In genomic region chr11:35245786-35246185, GRCh38 we compare ENCODE assay signal across 27 cellular contexts.
DNase-seq lines count a peak whose midpoint lies in the region; ATAC-seq and TF ChIP-seq lines count a peak whose summit lies in the region.
"Had no signal": no experiment of that assay in that cellular context is flagged by ENCODE, and none has a peak within 500 bp of the region (broad histone marks: within the 10 kb centered on the region; RNA-seq: fewer than 3 reads in every experiment).

No MANE protein-coding gene starts in this region.

- H3K27ac ChIP-seq in gastrocnemius medialis: peak overlapping the region in 3 of 4 donors; percentile 11 to 59 (median 50)
- H3K27ac ChIP-seq: body of pancreas, lower lobe of right lung, neutrophil, testis had no signal

- H3K27ac Mint-ChIP-seq in activated CD8-positive, alpha-beta T cell treated with anti-CD3 and anti-CD28 coated beads for 36 hours: no peak overlapping the region
- H3K27ac Mint-ChIP-seq: activated naive CD4-positive, alpha-beta T cell treated with anti-CD3 and anti-CD28 coated beads, Interleukin-2, amount 50 U/mL, for 72 hours; progenitor cell of endocrine pancreas had no signal

- no peaks in the 10 kb centered on the region for H3K27me3 ChIP-seq in gastrocnemius medialis
- H3K27me3 ChIP-seq: body of pancreas, MG63, neutrophil, testis had no signal

- no peaks in the 10 kb centered on the region for H3K36me3 ChIP-seq in gastrocnemius medialis
- H3K36me3 ChIP-seq: lower lobe of right lung, MG63, neutrophil had no signal

- no peaks in the 10 kb centered on the region for H3K9me3 ChIP-seq in gastrocnemius medialis
- H3K9me3 ChIP-seq: body of pancreas, lower lobe of right lung, mucosa of descending colon, neutrophil, testis had no signal

- in situ Hi-C loops in gastrocnemius medialis (cut with MboI; ENCODE audit: low sequenced_read_pairs in 4 of 4): loop anchor here in 1 of 4 donors (10.0 to 25.0 kb wide), 2 partner anchors 149 to 658 kb away; no protein-coding TSS in a partner anchor

- CTCF ChIA-PET in activated CD8-positive, alpha-beta T cell treated with anti-CD3 and anti-CD28 coated beads for 36 hours (lab: Charles Lee): interaction anchor here (1.1 to 2.8 kb wide), 5 partner anchors 9 to 246 kb away, joined by 3 to 35 read pairs (median 3); no protein-coding TSS in a partner anchor

- no peak for TF ChIP-seq POLR2A in gastrocnemius medialis (IDR thresholded peaks at IDR 0.05)

- intact Hi-C loops in Right ventricle myocardium inferior (cut with DNase I): no loop called here
- intact Hi-C loops in cardiac septum (cut with DNase I): loop anchor here (5.0 kb wide), 3 partner anchors 122 to 203 kb away; no protein-coding TSS in a partner anchor
- intact Hi-C loops in left cardiac atrium (cut with DNase I): no loop called here
- intact Hi-C loops in gastrocnemius medialis (cut with DNase I; ENCODE audit: low total_unique reads): loop anchor here (10.0 kb wide), 1 partner anchor 119 kb away; no protein-coding TSS in a partner anchor
- intact Hi-C loops in activated CD8-positive, alpha-beta T cell treated with anti-CD3 and anti-CD28 coated beads for 36 hours (cut with micrococcal nuclease): no loop called here

- DNase-seq in Right ventricle myocardium inferior (ENCODE audit: missing footprints) (no peak), cardiac septum (ENCODE audit: low spot score) (no peak), left cardiac atrium (no peak), gastrocnemius medialis (no peak), T-helper 1 cell (no peak)
- DNase-seq in central memory CD4-positive, alpha-beta T cell: no peak
- no peak for DNase-seq in activated CD8-positive, alpha-beta T cell treated with anti-CD3 and anti-CD28 coated beads for 36 hours
- DNase-seq: activated CD4-positive, alpha-beta T cell treated with anti-CD3 and anti-CD28 coated beads, Interleukin-2, amount 50 U/mL, for 1 hour; body of pancreas; DMS53; GM23248; islet precursor cell; KBM-7; lower lobe of right lung; MG63; mucosa of descending colon; NCI-H1417 treated with DMSO at 0.1 percent for 48 hours; NCI-H446 treated with DMSO at 0.1 percent for 48 hours; small intestine; stimulated activated CD4-positive, alpha-beta T cell treated with anti-CD3 and anti-CD28 coated beads, Interleukin-2, amount 100 ng/mL, for 24 hours; T1000; testis had no signal

- ATAC-seq in Right ventricle myocardium inferior (peak; percentile 56), left cardiac atrium (peak; percentile 21 to 40), gastrocnemius medialis (peak; percentile 31 to 33), HG03432 (IDR thresholded peaks at IDR 0.05; ENCODE audit: unreplicated experiment) (no peak)
- no peak for ATAC-seq in activated CD8-positive, alpha-beta T cell treated with anti-CD3 and anti-CD28 coated beads for 36 hours
- ATAC-seq: activated naive CD4-positive, alpha-beta T cell treated with anti-CD3 and anti-CD28 coated beads, Interleukin-2, amount 50 U/mL, for 72 hours; body of pancreas; esophagus mucosa; lower lobe of right lung; mucosa of descending colon had no signal

- H3K36me3 Mint-ChIP-seq in activated CD8-positive, alpha-beta T cell treated with anti-CD3 and anti-CD28 coated beads for 36 hours (ENCODE audit: low read depth): peaks cover 5% of the 10 kb centered on the region

- H3K4me3 Mint-ChIP-seq in activated CD8-positive, alpha-beta T cell treated with anti-CD3 and anti-CD28 coated beads for 36 hours: no peak overlapping the region

- TF ChIP-seq CTCF in gastrocnemius medialis (IDR thresholded peaks at IDR 0.05 in 4 of 5, conservative IDR thresholded peaks at IDR 0.05 in 1 of 5): no peak
- no peak for TF ChIP-seq CTCF in activated CD8-positive, alpha-beta T cell treated with anti-CD3 and anti-CD28 coated beads for 36 hours (IDR thresholded peaks at IDR 0.05)

- H3K4me1 ChIP-seq in gastrocnemius medialis: peaks cover 4 to 9% of the 10 kb centered on the region in 2 donors
- H3K4me1 ChIP-seq: testis had no signal

- H3K4me1 Mint-ChIP-seq in activated CD8-positive, alpha-beta T cell treated with anti-CD3 and anti-CD28 coated beads for 36 hours (ENCODE audit: low read depth): peaks cover 69% of the 10 kb centered on the region

- no peaks in the 10 kb centered on the region for H3K27me3 Mint-ChIP-seq in activated CD8-positive, alpha-beta T cell treated with anti-CD3 and anti-CD28 coated beads for 36 hours

- peaks cover 7% of the 10 kb centered on the region for H3K9me3 Mint-ChIP-seq in activated CD8-positive, alpha-beta T cell treated with anti-CD3 and anti-CD28 coated beads for 36 hours

- POLR2A ChIA-PET in activated CD8-positive, alpha-beta T cell treated with anti-CD3 and anti-CD28 coated beads for 36 hours (lab: Charles Lee): interaction anchor here (1.3 kb wide), 1 partner anchor 10 kb away, joined by 3 read pairs; no protein-coding TSS in a partner anchor

- no peak overlapping the region for H3K4me3 ChIP-seq in gastrocnemius medialis
- H3K4me3 ChIP-seq: body of pancreas, GM23248, lower lobe of right lung, MG63, mucosa of descending colon, testis had no signal

Comparison
In these comparisons a context has a peak if more than half of its experiments do, and no peak if none do; other contexts are left out.
1. intact Hi-C loops: an anchor here in cardiac septum (5.0 kb wide) and gastrocnemius medialis (10.0 kb wide); none called in Right ventricle myocardium inferior, left cardiac atrium and activated CD8-positive, alpha-beta T cell treated with anti-CD3 and anti-CD28 coated beads for 36 hours.
2. ATAC-seq: peak in Right ventricle myocardium inferior (single experiment), left cardiac atrium (2 of 2) and gastrocnemius medialis (2 of 2); none in activated CD8-positive, alpha-beta T cell treated with anti-CD3 and anti-CD28 coated beads for 36 hours (single experiment) and HG03432 (single experiment).